16 cellular contexts compared by ENCODE assay signal in genomic region chr3:38634133-38634532, GRCh38. TPM values are rescaled to one million over a fixed set of nuclear protein-coding genes. Genes with fewer than 3 reads are reported as not detected.
DNase-seq lines count a peak whose midpoint lies in the region; ATAC-seq, FAIRE-seq and TF ChIP-seq lines count a peak whose summit lies in the region.
"Had no signal": no experiment of that assay in that cellular context is flagged by ENCODE, and none has a peak within 500 bp of the region (broad histone marks: within the 10 kb centered on the region; RNA-seq: fewer than 3 reads in every experiment).

No MANE protein-coding gene starts in this region.

- no peaks in the 10 kb centered on the region for H3K36me3 ChIP-seq in CD4-positive, alpha-beta memory T cell (ENCODE audit: insufficient read depth, low read length)
- H3K36me3 ChIP-seq: vagina had no signal

- DNase-seq in AG10803 (ENCODE audit: low read depth): peak; percentile 47
- peak; percentile 51 for DNase-seq in HTR-8/SVneo (ENCODE audit: insufficient read length, low spot score)
- DNase-seq in astrocyte of the spinal cord (ENCODE audit: low read depth, low spot score): peak; percentile 40
- peak; percentile 88 for DNase-seq in kidney tubule cell (ENCODE audit: low spot score)
- no peak for DNase-seq in mucosa of gallbladder (ENCODE audit: low spot score)
- no peak for DNase-seq in CD4-positive, alpha-beta memory T cell
- DNase-seq in activated naive CD4-positive, alpha-beta T cell treated with anti-CD3 and anti-CD28 coated beads for 36 hours: no peak
- DNase-seq: activated CD4-positive, alpha-beta T cell treated with anti-CD3 and anti-CD28 coated beads, Interleukin-2, amount 50 U/mL, for 48 hours; GDM1; kidney; NCI-H146; nephron progenitor cell had no signal

- H3K9me3 Mint-ChIP-seq in CD4-positive, alpha-beta memory T cell: no peaks in the 10 kb centered on the region
- H3K9me3 Mint-ChIP-seq in activated naive CD4-positive, alpha-beta T cell treated with anti-CD3 and anti-CD28 coated beads for 36 hours: no peaks in the 10 kb centered on the region
- H3K9me3 Mint-ChIP-seq: nephron progenitor cell; T-helper 1 cell treated with Interleukin-12 subunit alpha and Interleukin-12 subunit beta and Interleukin-4 antibody, amounts not matched to agents 30 μg/mL and 1 μg/mL, for 36 hours had no signal

- no peaks in the 10 kb centered on the region for H3K27me3 ChIP-seq in CD4-positive, alpha-beta memory T cell (ENCODE audit: insufficient read depth, low read length)
- H3K27me3 ChIP-seq: vagina had no signal

- H3K4me1 Mint-ChIP-seq in CD4-positive, alpha-beta memory T cell: peaks cover 0 to 6% (median under 1%) of the 10 kb centered on the region in 4 donors
- H3K4me1 Mint-ChIP-seq in activated naive CD4-positive, alpha-beta T cell treated with anti-CD3 and anti-CD28 coated beads for 36 hours (ENCODE audit: low read depth): no peaks in the 10 kb centered on the region
- H3K4me1 Mint-ChIP-seq: B cell had no signal

- POLR2A ChIA-PET in CD4-positive, alpha-beta memory T cell (lab: Charles Lee; ENCODE audit: partially characterized antibody): no interaction called here

- CTCF ChIA-PET in CD4-positive, alpha-beta memory T cell (lab: Charles Lee; ENCODE audit: partially characterized antibody): interaction anchor here (2.6 kb wide), 1 partner anchor 18 kb away, joined by 12 read pairs; no protein-coding TSS in a partner anchor
- CTCF ChIA-PET in activated naive CD4-positive, alpha-beta T cell treated with anti-CD3 and anti-CD28 coated beads for 36 hours (lab: Charles Lee): interaction anchor here (1.2 kb wide), 1 partner anchor 18 kb away, joined by 3 read pairs; no protein-coding TSS in a partner anchor

- no peak for ATAC-seq in HG02981 (IDR thresholded peaks at IDR 0.05; ENCODE audit: unreplicated experiment)

- H3K36me3 Mint-ChIP-seq in CD4-positive, alpha-beta memory T cell: no peaks in the 10 kb centered on the region
- no peaks in the 10 kb centered on the region for H3K36me3 Mint-ChIP-seq in activated naive CD4-positive, alpha-beta T cell treated with anti-CD3 and anti-CD28 coated beads for 36 hours (ENCODE audit: low read depth)

- in situ Hi-C loops in astrocyte of the spinal cord (cut with HindIII; ENCODE audit: low sequenced_read_pairs): no loop called here

- TF ChIP-seq CTCF in AG10803 (conservative IDR thresholded peaks at IDR 0.05; ENCODE audit: low read length) (no peak), astrocyte of the spinal cord (IDR thresholded peaks at IDR 0.05; ENCODE audit: low read depth, low read length) (no peak)

- H3K9me3 ChIP-seq in CD4-positive, alpha-beta memory T cell (ENCODE audit: control insufficient read depth in 1 of 2, low read length in 2 of 2): no peaks in the 10 kb centered on the region
- H3K9me3 ChIP-seq: vagina had no signal

- H3K27ac ChIP-seq in CD4-positive, alpha-beta memory T cell (ENCODE audit: low read depth, low read length): no peak overlapping the region
- H3K27ac ChIP-seq: vagina had no signal

- H3K27me3 Mint-ChIP-seq in CD4-positive, alpha-beta memory T cell: peaks cover 0 to 4% of the 10 kb centered on the region in 2 donors
- no peaks in the 10 kb centered on the region for H3K27me3 Mint-ChIP-seq in activated naive CD4-positive, alpha-beta T cell treated with anti-CD3 and anti-CD28 coated beads for 36 hours (ENCODE audit: low read depth)

- H3K4me3 Mint-ChIP-seq in CD4-positive, alpha-beta memory T cell: no peak overlapping the region
- no peak overlapping the region for H3K4me3 Mint-ChIP-seq in activated naive CD4-positive, alpha-beta T cell treated with anti-CD3 and anti-CD28 coated beads for 36 hours
- H3K4me3 Mint-ChIP-seq: B cell; nephron progenitor cell; T-helper 1 cell treated with Interleukin-12 subunit alpha and Interleukin-12 subunit beta and Interleukin-4 antibody, amounts not matched to agents 30 μg/mL and 1 μg/mL, for 36 hours had no signal

- no peak for FAIRE-seq in HTR-8/SVneo (lab: Jason Lieb, UNC)
- FAIRE-seq: kidney had no signal

- no peaks in the 10 kb centered on the region for H3K4me1 ChIP-seq in CD4-positive, alpha-beta memory T cell (ENCODE audit: insufficient read depth, low read length)
- H3K4me1 ChIP-seq: vagina had no signal

- intact Hi-C loops in CD4-positive, alpha-beta memory T cell (cut with micrococcal nuclease): no loop called here
- intact Hi-C loops in activated naive CD4-positive, alpha-beta T cell treated with anti-CD3 and anti-CD28 coated beads for 36 hours (cut with micrococcal nuclease): no loop called here

- H3K27ac Mint-ChIP-seq in CD4-positive, alpha-beta memory T cell: peak overlapping the region in 2 of 7 donors; percentile 9 to 35
- no peak overlapping the region for H3K27ac Mint-ChIP-seq in activated naive CD4-positive, alpha-beta T cell treated with anti-CD3 and anti-CD28 coated beads for 36 hours
- H3K27ac Mint-ChIP-seq: B cell; nephron progenitor cell; T-helper 1 cell treated with Interleukin-12 subunit alpha and Interleukin-12 subunit beta and Interleukin-4 antibody, amounts not matched to agents 30 μg/mL and 1 μg/mL, for 36 hours had no signal

- no peak overlapping the region for H3K4me3 ChIP-seq in AG10803 (ENCODE audit: low read length)
- H3K4me3 ChIP-seq in astrocyte of the spinal cord (ENCODE audit: low read depth, low read length): no peak overlapping the region
- no peak overlapping the region for H3K4me3 ChIP-seq in CD4-positive, alpha-beta memory T cell (ENCODE audit: low read length in 2 of 2)
- H3K4me3 ChIP-seq: vagina had no signal

RNA-seq across cellular contexts. Expression of gene SCN5A, which starts 15.4 kb away (rescaled TPM):
- total RNA-seq in mucosa of gallbladder: 0.20 TPM
- total RNA-seq in CD4-positive, alpha-beta memory T cell: under 1 TPM; 0.12 to 0.47 TPM
- not detected for polyA plus RNA-seq in CD4-positive, alpha-beta memory T cell
- under 1 TPM; 0.31 to 0.35 TPM for total RNA-seq in activated naive CD4-positive, alpha-beta T cell treated with anti-CD3 and anti-CD28 coated beads for 36 hours

Comparison
In these comparisons a context has a peak if more than half of its experiments do, and no peak if none do; other contexts are left out.
1. DNase-seq: peak in AG10803 (single experiment), HTR-8/SVneo (single experiment), astrocyte of the spinal cord (single experiment) and kidney tubule cell (single experiment); none in mucosa of gallbladder (single experiment), CD4-positive, alpha-beta memory T cell (0 of 5) and activated naive CD4-positive, alpha-beta T cell treated with anti-CD3 and anti-CD28 coated beads for 36 hours (single experiment).